15 cellular contexts compared by ENCODE assay signal in genomic region chr10:13930123-13930522, GRCh38.
DNase-seq lines count a peak whose midpoint lies in the region; ATAC-seq, FAIRE-seq and TF ChIP-seq lines count a peak whose summit lies in the region.
"Had no signal": no experiment of that assay in that cellular context is flagged by ENCODE, and none has a peak within 500 bp of the region (broad histone marks: within the 10 kb centered on the region; RNA-seq: fewer than 3 reads in every experiment).

No MANE protein-coding gene starts in this region.

- intact Hi-C loops in activated naive CD4-positive, alpha-beta T cell treated with anti-CD3 and anti-CD28 coated beads for 36 hours (cut with micrococcal nuclease), result no loop called here
- intact Hi-C loops in K562 (cut with micrococcal nuclease), result no loop called here
- intact Hi-C loops in HepG2 (cut with micrococcal nuclease; ENCODE audit: unreplicated experiment), result no loop called here

- in situ Hi-C loops in K562 (cut with MboI) (no loop called here), HepG2 (cut with HindIII; ENCODE audit: extremely low pct_ligation_motif_present, low pct_unique_long_range_greater_than_20kb) (no loop called here)

- 0 out of 2 replicates have a peak, but pooled peaks cover 3% of the 10 kb centered on the region for H4K20me1 ChIP-seq in K562 (replicated peaks; ENCODE audit: control insufficient read depth, insufficient read depth, low read length)
- no peaks in the 10 kb centered on the region for H4K20me1 ChIP-seq in HepG2 (ENCODE audit: insufficient read depth, low read length)

- H3K4me1 Mint-ChIP-seq in activated naive CD4-positive, alpha-beta T cell treated with anti-CD3 and anti-CD28 coated beads for 36 hours (ENCODE audit: low read depth), result peaks cover 9% of the 10 kb centered on the region
- H3K4me1 Mint-ChIP-seq in T-helper 17 cell (peaks cover 17% of the 10 kb centered on the region), HFFc6 (ENCODE audit: low read depth) (peaks cover 20% of the 10 kb centered on the region), chondrocyte (ENCODE audit: low read depth) (peaks cover 60% of the 10 kb centered on the region)
- H3K4me1 Mint-ChIP-seq in naive thymus-derived CD8-positive, alpha-beta T cell, result peaks cover 5 to 23% (median 20%) of the 10 kb centered on the region in 4 donors

- H3K36me3 Mint-ChIP-seq in activated naive CD4-positive, alpha-beta T cell treated with anti-CD3 and anti-CD28 coated beads for 36 hours (ENCODE audit: low read depth), result no peaks in the 10 kb centered on the region
- no peaks in the 10 kb centered on the region for H3K36me3 Mint-ChIP-seq in T-helper 17 cell (ENCODE audit: low read depth)
- no peaks in the 10 kb centered on the region for H3K36me3 Mint-ChIP-seq in naive thymus-derived CD8-positive, alpha-beta T cell
- H3K36me3 Mint-ChIP-seq in HFFc6 (ENCODE audit: low read depth), result peaks cover 5% of the 10 kb centered on the region
- peaks cover 10% of the 10 kb centered on the region for H3K36me3 Mint-ChIP-seq in chondrocyte (ENCODE audit: low read depth)

- H3K4me3 Mint-ChIP-seq in activated naive CD4-positive, alpha-beta T cell treated with anti-CD3 and anti-CD28 coated beads for 36 hours, result no peak overlapping the region
- H3K4me3 Mint-ChIP-seq in T-helper 17 cell, result peak overlapping the region; percentile 41
- H3K4me3 Mint-ChIP-seq in naive thymus-derived CD8-positive, alpha-beta T cell, result peak overlapping the region in 8 of 10 donors; percentile 29 to 72 (median 50)
- H3K4me3 Mint-ChIP-seq in HFFc6, result no peak overlapping the region
- H3K4me3 Mint-ChIP-seq in chondrocyte (ENCODE audit: unreplicated experiment), result no peak overlapping the region

- H3K4me1 ChIP-seq in K562 (replicated peaks in 1 of 2; ENCODE audit: control insufficient read depth in 2 of 2, insufficient read depth in 2 of 2, low read length in 2 of 2), result no peaks in the 10 kb centered on the region
- no peaks in the 10 kb centered on the region for H3K4me1 ChIP-seq in HepG2 (ENCODE audit: insufficient read depth, low read length)

- H3K27ac Mint-ChIP-seq in activated naive CD4-positive, alpha-beta T cell treated with anti-CD3 and anti-CD28 coated beads for 36 hours, result no peak overlapping the region
- H3K27ac Mint-ChIP-seq in T-helper 17 cell, result peak overlapping the region; percentile 24
- peak overlapping the region in 3 of 10 donors; percentile 28 to 38 (median 37) for H3K27ac Mint-ChIP-seq in naive thymus-derived CD8-positive, alpha-beta T cell
- H3K27ac Mint-ChIP-seq in HFFc6, result no peak overlapping the region
- no peak overlapping the region for H3K27ac Mint-ChIP-seq in chondrocyte (ENCODE audit: unreplicated experiment)

- WGBS in K562 (ENCODE audit: insufficient coverage, low coverage, missing lambda C conversion rate), result under 1% methylated on average over 10 of the region's 10 CpGs
- WGBS in HepG2 (ENCODE audit: low lambda C conversion rate), result 15% methylated on average over 6 of the region's 10 CpGs

- POLR2A ChIA-PET in K562 (lab: Yijun Ruan, JAX) (no interaction called here), HepG2 (lab: Yijun Ruan, JAX) (no interaction called here)
- POLR2A ChIA-PET in naive thymus-derived CD8-positive, alpha-beta T cell (lab: Charles Lee), result interaction anchor here (1.6 kb wide), 1 partner anchor 73 kb away, joined by 5 read pairs; no protein-coding TSS in a partner anchor

- no TSS peak for BruUV-seq in K562 (replicated peaks; lab: Mats Ljungman, UMichigan)
- BruUV-seq in HepG2 (replicated peaks; lab: Mats Ljungman, UMichigan), result no TSS peak

- H3K27ac ChIP-seq in K562 (ENCODE audit: extremely low read depth, low read depth, low read length) (no peak overlapping the region), HepG2 (ENCODE audit: extremely low read length, insufficient read depth, low read length) (no peak overlapping the region)
- H3K27ac ChIP-seq: epithelial cell of prostate had no signal

- H3K9ac ChIP-seq in K562 (ENCODE audit: insufficient read depth in 1 of 2, low read depth in 2 of 2, low read length in 2 of 2) (no peak overlapping the region), HepG2 (ENCODE audit: insufficient read depth, low read depth, low read length) (no peak overlapping the region)

- no peak for TF ChIP-seq RAD21 in K562 (CRISPR knock-in tag; conservative IDR thresholded peaks at IDR 0.05 in 1 of 2, IDR thresholded peaks at IDR 0.05 in 1 of 2)
- no peak for TF ChIP-seq RAD21 in HepG2 (CRISPR knock-in tag; IDR thresholded peaks at IDR 0.05)

- no peak for TF ChIP-seq CTCF in K562 (IDR thresholded peaks at IDR 0.05 in 2 of 3, conservative IDR thresholded peaks at IDR 0.05 in 1 of 3; ENCODE audit: insufficient read depth in 2 of 3, low read depth in 1 of 3, low read length in 3 of 3)
- no peak for TF ChIP-seq CTCF in HFFc6 (IDR thresholded peaks at IDR 0.05)
- TF ChIP-seq CTCF in HepG2 (CRISPR knock-in tag; IDR thresholded peaks at IDR 0.05), result no peak
- no peak for TF ChIP-seq CTCF in chondrocyte (IDR thresholded peaks at IDR 0.05)

- H3K9me1 ChIP-seq in K562 (ENCODE audit: control insufficient read depth, insufficient read depth, low read length), result peaks cover 3% of the 10 kb centered on the region

- TF ChIP-seq EP300 in K562 (IDR thresholded peaks at IDR 0.05; ENCODE audit: low read length) (no peak), HepG2 (IDR thresholded peaks at IDR 0.05; ENCODE audit: low read depth in 2 of 2, low read length in 2 of 2) (no peak), HepG2 (CRISPR knock-in tag; IDR thresholded peaks at IDR 0.05; ENCODE audit: borderline replicate concordance) (no peak)

- FAIRE-seq in K562 (lab: Jason Lieb, UNC) (peak; percentile 74), HepG2 (lab: Jason Lieb, UNC) (no peak)

- DNase-seq in activated naive CD4-positive, alpha-beta T cell treated with anti-CD3 and anti-CD28 coated beads for 36 hours, result peak; percentile 27
- no peak for DNase-seq in activated naive CD4-positive, alpha-beta T cell treated with anti-CD3 and anti-CD28 coated beads, Interleukin-2, amount 50 U/mL, for 16 hours
- DNase-seq in T-helper 17 cell (peak in 1 of 3 donors; percentile 6), K562 (ENCODE audit: extremely low read depth in 1 of 4, low spot score in 3 of 4) (peak; percentile 40 to 68 (median 42)), HFFc6 (no peak), HepG2 (ENCODE audit: low spot score) (no peak), chondrocyte (ENCODE audit: low spot score) (no peak)
- peak in 7 of 10 donors; percentile 31 to 76 (median 45) for DNase-seq in naive thymus-derived CD8-positive, alpha-beta T cell
- DNase-seq: caudate nucleus, hippocampal formation, NCI-H2029, NCI-H774, occipital lobe had no signal

- H3K27me3 Mint-ChIP-seq in activated naive CD4-positive, alpha-beta T cell treated with anti-CD3 and anti-CD28 coated beads for 36 hours (ENCODE audit: low read depth), result no peaks in the 10 kb centered on the region
- H3K27me3 Mint-ChIP-seq in T-helper 17 cell (peaks cover 15% of the 10 kb centered on the region), HFFc6 (ENCODE audit: insufficient read depth) (no peaks in the 10 kb centered on the region), chondrocyte (ENCODE audit: low read depth) (no peaks in the 10 kb centered on the region)
- H3K27me3 Mint-ChIP-seq in naive thymus-derived CD8-positive, alpha-beta T cell, result peaks cover 0 to 10% (median 1%) of the 10 kb centered on the region in 5 donors

- H3K79me2 ChIP-seq in K562 (ENCODE audit: control insufficient read depth, insufficient read depth, low read length) (no peaks in the 10 kb centered on the region), HepG2 (ENCODE audit: insufficient read depth, low read length) (no peaks in the 10 kb centered on the region)

- H3K27me3 ChIP-seq in K562 (ENCODE audit: control insufficient read depth in 2 of 2, insufficient read depth in 2 of 2, low read length in 2 of 2) (no peaks in the 10 kb centered on the region; a peak in 2 of 5 replicates), HepG2 (ENCODE audit: control insufficient read depth in 1 of 2, insufficient read depth in 2 of 2, low read length in 2 of 2) (peaks cover 2 to 8% of the 10 kb centered on the region in 2 experiments; a peak in 2 of 5 replicates)

- H3K9me3 ChIP-seq in T-helper 17 cell (ENCODE audit: control insufficient read depth, low read length, poor library complexity, severe bottlenecking), result no peaks in the 10 kb centered on the region
- no peaks in the 10 kb centered on the region for H3K9me3 ChIP-seq in K562 (replicated peaks; ENCODE audit: control insufficient read depth, insufficient read depth, low read depth, low read length)
- H3K9me3 ChIP-seq in HepG2 (ENCODE audit: low read length), result no peaks in the 10 kb centered on the region

- H3K4me2 ChIP-seq in K562 (ENCODE audit: insufficient read depth, low read length) (no peak overlapping the region), HepG2 (ENCODE audit: low read depth, low read length) (no peak overlapping the region)

- H3K36me3 ChIP-seq in K562 (ENCODE audit: control insufficient read depth, insufficient read depth, low read length) (no peaks in the 10 kb centered on the region), HepG2 (replicated peaks in 1 of 2; ENCODE audit: control insufficient read depth in 1 of 2, insufficient read depth in 2 of 2, low read length in 2 of 2) (no peaks in the 10 kb centered on the region)

- CTCF ChIA-PET in activated naive CD4-positive, alpha-beta T cell treated with anti-CD3 and anti-CD28 coated beads for 36 hours (lab: Charles Lee), result no interaction called here
- CTCF ChIA-PET in K562 (lab: Yijun Ruan, JAX; ENCODE audit: low intra/inter-chr PET ratio), result no interaction called here
- CTCF ChIA-PET in HepG2 (lab: Yijun Ruan, JAX; ENCODE audit: low intra/inter-chr PET ratio, low total read pairs), result no interaction called here

- TF ChIP-seq POLR2A in K562 (conservative IDR thresholded peaks at IDR 0.05), result no peak
- no peak for TF ChIP-seq POLR2A in HepG2 (IDR thresholded peaks at IDR 0.05; ENCODE audit: insufficient read depth in 1 of 2, low read depth in 2 of 2, low read length in 2 of 2)

- ATAC-seq in T-helper 17 cell (peak; percentile 98), K562 (peak; percentile 83), HepG2 (no peak)
- ATAC-seq in naive thymus-derived CD8-positive, alpha-beta T cell, result peak; percentile 98 to 100

- H3K9me3 Mint-ChIP-seq in activated naive CD4-positive, alpha-beta T cell treated with anti-CD3 and anti-CD28 coated beads for 36 hours, result no peaks in the 10 kb centered on the region
- no peaks in the 10 kb centered on the region for H3K9me3 Mint-ChIP-seq in naive thymus-derived CD8-positive, alpha-beta T cell
- H3K9me3 Mint-ChIP-seq in HFFc6 (no peaks in the 10 kb centered on the region), chondrocyte (ENCODE audit: low read depth) (no peaks in the 10 kb centered on the region)

- no peak overlapping the region for H2AFZ ChIP-seq in K562 (ENCODE audit: low read depth, low read length)
- no peak overlapping the region for H2AFZ ChIP-seq in HepG2 (ENCODE audit: low read length)

- H3K4me3 ChIP-seq in K562 (no peak overlapping the region), HepG2 (replicated peaks in 1 of 3; ENCODE audit: insufficient read depth in 1 of 3, low read depth in 2 of 3, low read length in 3 of 3) (no peak overlapping the region)
- H3K4me3 ChIP-seq: lung had no signal

TF ChIP-seq in K562, 482 proteins besides CTCF, POLR2A, EP300 and RAD21 (continues in another document):
- TF ChIP-seq ESRRA (IDR thresholded peaks at IDR 0.05; ENCODE audit: borderline replicate concordance, low read depth), result peak; percentile 63; the same call in 1 of the 2 replicates

TF ChIP-seq in HepG2, 621 proteins besides CTCF, POLR2A, EP300 and RAD21 (continues in another document):
- TF ChIP-seq TGIF2 (CRISPR knock-in tag; IDR thresholded peaks at IDR 0.05) (no peak), ZNF496 (CRISPR knock-in tag; IDR thresholded peaks at IDR 0.05; ENCODE audit: insufficient replicate concordance) (no peak)

Comparison
In these comparisons a context has a peak if more than half of its experiments do, and no peak if none do; other contexts are left out.
1. DNase-seq: peak in activated naive CD4-positive, alpha-beta T cell treated with anti-CD3 and anti-CD28 coated beads for 36 hours (single experiment), K562 (4 of 4) and naive thymus-derived CD8-positive, alpha-beta T cell (7 of 10); none in activated naive CD4-positive, alpha-beta T cell treated with anti-CD3 and anti-CD28 coated beads, Interleukin-2, amount 50 U/mL, for 16 hours (single experiment), HFFc6 (single experiment), HepG2 (single experiment) and chondrocyte (single experiment).
2. H3K4me3 Mint-ChIP-seq: peak in T-helper 17 cell (single experiment) and naive thymus-derived CD8-positive, alpha-beta T cell (8 of 10); none in activated naive CD4-positive, alpha-beta T cell treated with anti-CD3 and anti-CD28 coated beads for 36 hours (single experiment), HFFc6 (single experiment) and chondrocyte (single experiment).